ENCODE assay signal across 19 cellular contexts in the genomic region with DNA sequence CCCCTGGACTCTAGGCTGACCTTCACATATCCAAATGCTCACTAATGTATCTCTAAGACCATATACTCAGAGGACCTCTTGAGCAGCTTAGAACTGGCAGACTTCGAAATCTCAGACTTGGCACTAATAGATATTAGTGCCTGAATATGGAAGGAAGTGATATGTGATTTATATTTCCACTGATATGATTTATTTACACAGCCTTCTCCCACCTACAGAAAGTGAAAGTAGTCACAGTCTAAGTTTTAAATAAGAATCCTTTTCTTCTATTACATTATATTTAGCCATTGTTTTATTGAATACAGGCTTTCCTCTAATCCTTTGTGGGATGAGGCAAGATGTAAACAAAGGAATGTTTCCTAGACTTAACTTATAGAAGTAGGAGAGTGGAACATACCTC. TPM values are rescaled to one million over a fixed set of nuclear protein-coding genes. Genes with fewer than 3 reads are reported as not detected.
DNase-seq lines count a peak whose midpoint lies in the region; ATAC-seq and TF ChIP-seq lines count a peak whose summit lies in the region.
"Had no signal": no experiment of that assay in that cellular context is flagged by ENCODE, and none has a peak within 500 bp of the region (broad histone marks: within the 10 kb centered on the region; RNA-seq: fewer than 3 reads in every experiment).

No MANE protein-coding gene starts in this region.

- CTCF ChIA-PET in activated CD4-positive, alpha-beta T cell treated with anti-CD3 and anti-CD28 coated beads for 36 hours (lab: Charles Lee), result no interaction called here
- CTCF ChIA-PET in A673 (lab: Charles Lee), result no interaction called here

- no peak for DNase-seq in sigmoid colon
- no peak for DNase-seq in neural progenitor cell (ENCODE audit: low spot score)
- DNase-seq in GM19238 (ENCODE audit: insufficient read length, low spot score), result no peak
- DNase-seq in activated CD4-positive, alpha-beta T cell treated with anti-CD3 and anti-CD28 coated beads for 36 hours, result no peak
- no peak for DNase-seq in A673 (ENCODE audit: low spot score)
- DNase-seq: AML-193, DMS79 treated with DMSO at 0.1 percent for 48 hours, H7, NCI-H187, NCI-H2107, NCI-H510A, NCI-H82, PC-3, RPMI8226, SHP77 treated with DMSO at 0.1 percent for 48 hours had no signal

- H3K27ac Mint-ChIP-seq in neural progenitor cell, result no peak overlapping the region
- H3K27ac Mint-ChIP-seq in activated CD4-positive, alpha-beta T cell treated with anti-CD3 and anti-CD28 coated beads for 36 hours, result no peak overlapping the region

- H3K4me1 Mint-ChIP-seq in neural progenitor cell, result peaks cover 53% of the 10 kb centered on the region
- no peaks in the 10 kb centered on the region for H3K4me1 Mint-ChIP-seq in activated CD4-positive, alpha-beta T cell treated with anti-CD3 and anti-CD28 coated beads for 36 hours

- no peak overlapping the region for H3K4me3 Mint-ChIP-seq in neural progenitor cell
- no peak overlapping the region for H3K4me3 Mint-ChIP-seq in activated CD4-positive, alpha-beta T cell treated with anti-CD3 and anti-CD28 coated beads for 36 hours

- H3K9me3 ChIP-seq in gastroesophageal sphincter (no peaks in the 10 kb centered on the region), sigmoid colon (no peaks in the 10 kb centered on the region), neural progenitor cell (ENCODE audit: low read depth) (no peaks in the 10 kb centered on the region), A673 (ENCODE audit: low read depth, low read length, poor library complexity, severe bottlenecking) (no peaks in the 10 kb centered on the region)

- H3K4me2 ChIP-seq in neural progenitor cell, result no peak overlapping the region

- POLR2A ChIA-PET in activated CD4-positive, alpha-beta T cell treated with anti-CD3 and anti-CD28 coated beads for 36 hours (lab: Charles Lee), result no interaction called here
- POLR2A ChIA-PET in A673 (lab: Charles Lee; ENCODE audit: low non-redundant PET), result no interaction called here

- no peaks in the 10 kb centered on the region for H3K9me3 Mint-ChIP-seq in neural progenitor cell
- no peaks in the 10 kb centered on the region for H3K9me3 Mint-ChIP-seq in activated CD4-positive, alpha-beta T cell treated with anti-CD3 and anti-CD28 coated beads for 36 hours (ENCODE audit: low read depth)

- TF ChIP-seq CTCF in VCaP (conservative IDR thresholded peaks at IDR 0.05), result no peak
- TF ChIP-seq CTCF in gastroesophageal sphincter (IDR thresholded peaks at IDR 0.05), result no peak
- TF ChIP-seq CTCF in sigmoid colon (IDR thresholded peaks at IDR 0.05), result no peak
- no peak for TF ChIP-seq CTCF in neural progenitor cell (IDR thresholded peaks at IDR 0.05)
- no peak for TF ChIP-seq CTCF in A673 (conservative IDR thresholded peaks at IDR 0.05; ENCODE audit: low read depth, low read length)

- TF ChIP-seq EP300 in gastroesophageal sphincter (IDR thresholded peaks at IDR 0.05), result no peak
- TF ChIP-seq EP300 in sigmoid colon (IDR thresholded peaks at IDR 0.05), result no peak

- no peaks in the 10 kb centered on the region for H4K20me1 ChIP-seq in neural progenitor cell (ENCODE audit: low read depth)

- 17 to 78% methylated on average over 1 of the region's 1 CpG for WGBS in gastroesophageal sphincter (ENCODE audit: low coverage in 1 of 2), 2 donors
- 45 to 76% methylated on average over 1 of the region's 1 CpG for WGBS in sigmoid colon, 2 donors

- no peak overlapping the region for H3K4me3 ChIP-seq in gastroesophageal sphincter
- H3K4me3 ChIP-seq in sigmoid colon, result no peak overlapping the region
- H3K4me3 ChIP-seq in neural progenitor cell, result no peak overlapping the region
- no peak overlapping the region for H3K4me3 ChIP-seq in A673 (ENCODE audit: low read depth, low read length, poor library complexity, severe bottlenecking)

- TF ChIP-seq POLR2A in gastroesophageal sphincter (IDR thresholded peaks at IDR 0.05) (no peak), sigmoid colon (IDR thresholded peaks at IDR 0.05) (no peak)

- H3K27ac ChIP-seq in VCaP, result peak overlapping the region; percentile 35
- peak overlapping the region in 3 of 4 donors; percentile 2 to 42 (median 20) for H3K27ac ChIP-seq in gastroesophageal sphincter
- H3K27ac ChIP-seq in sigmoid colon, result peak overlapping the region; percentile 24 to 98 (median 88)
- no peak overlapping the region for H3K27ac ChIP-seq in neural progenitor cell
- H3K27ac ChIP-seq in A673 (ENCODE audit: low read depth, low read length, poor library complexity, severe bottlenecking), result no peak overlapping the region
- H3K27ac ChIP-seq: C4-2B, HL-60 had no signal

- H3F3A ChIP-seq in neural progenitor cell (ENCODE audit: low read depth), result peaks cover 6% of the 10 kb centered on the region

- no peaks in the 10 kb centered on the region for H3K27me3 Mint-ChIP-seq in neural progenitor cell (ENCODE audit: insufficient read depth, low read depth)
- H3K27me3 Mint-ChIP-seq in activated CD4-positive, alpha-beta T cell treated with anti-CD3 and anti-CD28 coated beads for 36 hours, result peaks cover 5% of the 10 kb centered on the region

- H3K27me3 ChIP-seq in gastroesophageal sphincter, result no peaks in the 10 kb centered on the region
- H3K27me3 ChIP-seq in sigmoid colon, result no peaks in the 10 kb centered on the region
- H3K27me3 ChIP-seq in neural progenitor cell, result peaks cover 15% of the 10 kb centered on the region
- no peaks in the 10 kb centered on the region for H3K27me3 ChIP-seq in A673 (replicated peaks; ENCODE audit: insufficient read depth, low read depth, low read length, poor library complexity)

- H3K36me3 ChIP-seq in gastroesophageal sphincter (no peaks in the 10 kb centered on the region), sigmoid colon (no peaks in the 10 kb centered on the region), neural progenitor cell (no peaks in the 10 kb centered on the region), A673 (ENCODE audit: insufficient read depth, low read length, poor library complexity, severe bottlenecking) (no peaks in the 10 kb centered on the region)

- H3K4me1 ChIP-seq in gastroesophageal sphincter (peaks cover 0 to 40% (median 3%) of the 10 kb centered on the region in 3 donors), sigmoid colon (peaks cover 0 to 67% (median 45%) of the 10 kb centered on the region in 4 donors), neural progenitor cell (peaks cover 10% of the 10 kb centered on the region), A673 (ENCODE audit: insufficient read depth, low read length, poor library complexity, severe bottlenecking) (no peaks in the 10 kb centered on the region)

- BruUV-seq in A673 (replicated peaks; lab: Mats Ljungman, UMichigan), result no TSS peak

- no peaks in the 10 kb centered on the region for H3K36me3 Mint-ChIP-seq in neural progenitor cell
- H3K36me3 Mint-ChIP-seq in activated CD4-positive, alpha-beta T cell treated with anti-CD3 and anti-CD28 coated beads for 36 hours (ENCODE audit: low read depth), result no peaks in the 10 kb centered on the region

- no peak overlapping the region for H3K9ac ChIP-seq in neural progenitor cell

- H2AFZ ChIP-seq in neural progenitor cell (replicated peaks), result no peak overlapping the region

- intact Hi-C loops in sigmoid colon (cut with DNase I) (no loop called here), A673 (cut with micrococcal nuclease; ENCODE audit: unreplicated experiment) (no loop called here)
- intact Hi-C loops in activated CD4-positive, alpha-beta T cell treated with anti-CD3 and anti-CD28 coated beads for 36 hours (cut with DNase I, micrococcal nuclease), result no loop called here

- no peak for ATAC-seq in gastroesophageal sphincter
- ATAC-seq in activated CD4-positive, alpha-beta T cell treated with anti-CD3 and anti-CD28 coated beads for 36 hours, result no peak
- ATAC-seq: PC-3 had no signal

- no peaks in the 10 kb centered on the region for H3K79me2 ChIP-seq in neural progenitor cell (ENCODE audit: low read depth)

RNA-seq across cellular contexts. Expression of gene NAV2, which starts 6.7 kb away (rescaled TPM):
- total RNA-seq in gastroesophageal sphincter (10 to 100 TPM; 19.5 to 57.1 (median 43.4) TPM), sigmoid colon (10 to 100 TPM; 22.1 to 62.6 (median 38.2) TPM), neural progenitor cell (ENCODE audit: low replicate concordance) (9.6 and 18.1 TPM in 2 replicates), A673 (2021) (0.07 TPM in 1 of 2 replicates, not detected in the other)
- polyA plus RNA-seq in sigmoid colon, result 1 to 10 TPM; 1.2 to 9.6 (median 2.3) TPM
- total RNA-seq in activated CD4-positive, alpha-beta T cell treated with anti-CD3 and anti-CD28 coated beads for 36 hours, result under 1 TPM; 0.54 to 0.55 TPM

Comparison
In these comparisons a context has a peak if more than half of its experiments do, and no peak if none do; other contexts are left out.
1. H3K27ac ChIP-seq: peak in VCaP (single experiment), gastroesophageal sphincter (3 of 4) and sigmoid colon (4 of 4); none in neural progenitor cell (single experiment) and A673 (single experiment).